ENCODE assay signal across 11 cellular contexts in genomic region chr17:76611080-76611746, GRCh38. TPM values are rescaled to one million over a fixed set of nuclear protein-coding genes. Genes with fewer than 3 reads are reported as not detected.
DNase-seq lines count a peak whose midpoint lies in the region; TF ChIP-seq lines count a peak whose summit lies in the region.
"Not testable (repeated sequence)": the region's sequence is repeated elsewhere in the genome, so short reads cannot be mapped to it uniquely, and the experiment has no call there.
"Had no signal": no experiment of that assay in that cellular context is flagged by ENCODE, and none has a peak within 500 bp of the region (broad histone marks: within the 10 kb centered on the region; RNA-seq: fewer than 3 reads in every experiment).

No MANE protein-coding gene starts in this region.

- not testable (repeated sequence) for H3K4me1 ChIP-seq in HEK293 (ENCODE audit: control insufficient read depth, insufficient read depth, low read length); ectodermal cell (ENCODE audit: control insufficient read depth, insufficient read depth, low read length)
- peaks cover 18% of the 10 kb centered on the region for H3K4me1 ChIP-seq in iPS-18a (ENCODE audit: control insufficient read depth, low read depth, low read length)

- H3K36me3 ChIP-seq in HEK293 (ENCODE audit: control insufficient read depth in 2 of 2, insufficient read depth in 1 of 2, low read length in 2 of 2); ectodermal cell (ENCODE audit: control insufficient read depth, insufficient read depth, low read length); iPS-18a (ENCODE audit: control insufficient read depth, low read depth, low read length): not testable (repeated sequence)

- POLR2A ChIA-PET in HEK293 (lab: Yijun Ruan, JAX) = interaction anchor here (0.6 to 1.5 kb wide), 2 partner anchors 10 to 34 kb away, joined by 4 to 5 read pairs; no protein-coding TSS in a partner anchor
- POLR2A ChIA-PET in RWPE1 (lab: Yijun Ruan, JAX; ENCODE audit: low non-redundant PET) = not testable (repeated sequence)

- CTCF ChIA-PET in HEK293 (lab: Yijun Ruan, JAX) = interaction anchor here (0.6 to 4.9 kb wide), 9 partner anchors 12 to 88 kb away, joined by 3 to 48 read pairs (median 4); no protein-coding TSS in a partner anchor
- CTCF ChIA-PET in RWPE1 (lab: Yijun Ruan, JAX) = interaction anchor here (0.8 to 3.9 kb wide), 2 partner anchors 13 to 88 kb away, joined by 3 to 17 read pairs; no protein-coding TSS in a partner anchor

- not testable (repeated sequence) for TF ChIP-seq CTCF in HEK293 (tag by site-specific recombination; IDR thresholded peaks at IDR 0.05); RWPE1 (conservative IDR thresholded peaks at IDR 0.05; ENCODE audit: low read depth)

- H3K4me3 ChIP-seq in HEK293 (ENCODE audit: low read depth, low read length); ectodermal cell (ENCODE audit: insufficient read depth, low read depth, low read length): not testable (repeated sequence)
- H3K4me3 ChIP-seq in iPS-18a (ENCODE audit: low read length) = peak overlapping the region; percentile 75

- peak overlapping the region; percentile 87 for H3K9ac ChIP-seq in iPS-18a (ENCODE audit: low read length)

- not testable (repeated sequence) for H3K27me3 ChIP-seq in ectodermal cell (ENCODE audit: control insufficient read depth, insufficient read depth, low read length, poor library complexity, severe bottlenecking); iPS-18a (ENCODE audit: control insufficient read depth, insufficient read depth, low read length)

- H3K9me3 ChIP-seq in HEK293 (ENCODE audit: control insufficient read depth, insufficient read depth, low read depth, low read length); ectodermal cell (ENCODE audit: control insufficient read depth, low read length); iPS-18a (ENCODE audit: control insufficient read depth, low read depth, low read length): not testable (repeated sequence)

- DNase-seq in MV-4-11 (lab: John Stamatoyannopoulos, UW) (peak; percentile 54), NCI-H69 (lab: John Stamatoyannopoulos, UW) (peak; percentile 61), mucosa of gallbladder (ENCODE audit: low spot score) (peak; percentile 25)
- DNase-seq in RWPE1 (ENCODE audit: low spot score) = not testable (repeated sequence)

- H3K27ac ChIP-seq in HEK293 (ENCODE audit: extremely low read depth, low read depth, low read length) = not testable (repeated sequence)
- H3K27ac ChIP-seq in RWPE1 (peak overlapping the region; percentile 15; the same call in 1 of the 2 replicates), ectodermal cell (ENCODE audit: insufficient read depth, low read depth, low read length, poor library complexity, severe bottlenecking) (peak overlapping the region; percentile 41), iPS-18a (ENCODE audit: low read length) (peak overlapping the region; percentile 99)

- WGBS in ectodermal cell, 2 experiments = 52 to 61% methylated on average over 11 of the region's 13 CpGs

TF ChIP-seq in HEK293, 187 proteins besides CTCF, POLR2A, EP300 and RAD21:
- TF ChIP-seq GLIS1 (tag by site-specific recombination; IDR thresholded peaks at IDR 0.05) (peak; percentile 43), KLF1 (tag by site-specific recombination; IDR thresholded peaks at IDR 0.05) (0 out of 2 replicates have a peak, but pooled peaks have one; percentile 15), KLF17 (tag by site-specific recombination; IDR thresholded peaks at IDR 0.05) (peak; percentile 69), ZNF398 (tag by site-specific recombination; IDR thresholded peaks at IDR 0.05) (0 out of 2 replicates have a peak, but pooled peaks have one; percentile 36)
TF ChIP-seq in HEK293: peak in this region for 4; not testable (repeated sequence) for 183.

RNA-seq across cellular contexts. Expression of gene ST6GALNAC2, which starts 25.6 kb away (rescaled TPM):
- polyA plus RNA-seq in ectodermal cell (2013, experiment 1 of 4) = 1.7 TPM
- polyA plus RNA-seq in ectodermal cell (2013, experiment 2 of 4) = 1.9 TPM
- polyA plus RNA-seq in ectodermal cell (2013, experiment 3 of 4) = 0.91 TPM
- polyA plus RNA-seq in ectodermal cell (2013, experiment 4 of 4) = 0.93 TPM
- 2.4 TPM for total RNA-seq in mucosa of gallbladder
- total RNA-seq: A673, OCI-LY7 had no signal

RNA-seq across cellular contexts. Expression of gene ST6GALNAC1, which starts 32.3 kb away (rescaled TPM):
- not detected for polyA plus RNA-seq in ectodermal cell (2013, experiment 1 of 4)
- not detected for polyA plus RNA-seq in ectodermal cell (2013, experiment 2 of 4)
- not detected for polyA plus RNA-seq in ectodermal cell (2013, experiment 3 of 4)
- polyA plus RNA-seq in ectodermal cell (2013, experiment 4 of 4) = not detected
- total RNA-seq in mucosa of gallbladder = 61.0 TPM
- total RNA-seq: A673; CD8-positive, alpha-beta T cell; OCI-LY7 had no signal
- polyA plus RNA-seq: SK-N-SH had no signal
